Comparison of ENCODE assay signal across 8 cellular contexts in the genomic region with DNA sequence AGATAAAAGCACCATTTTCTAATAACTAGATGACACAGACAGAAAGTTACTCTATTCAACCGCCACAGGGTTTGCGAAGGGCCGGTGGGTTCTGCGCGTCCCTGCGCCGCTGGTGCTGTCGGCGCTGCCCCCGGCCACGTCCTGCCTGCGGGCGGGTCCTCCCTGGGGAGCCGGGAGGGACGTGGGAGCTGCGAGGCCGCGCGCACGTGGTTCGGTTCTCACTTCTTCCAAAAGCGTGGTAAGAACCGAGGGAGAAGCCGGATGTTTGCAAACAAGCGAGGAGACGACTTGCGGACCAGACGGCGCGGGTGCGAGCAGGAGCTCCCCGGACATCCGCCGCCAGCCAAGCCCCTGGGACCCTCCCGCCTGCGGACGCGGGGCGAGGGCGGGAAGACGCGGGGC. TPM values are rescaled to one million over a fixed set of nuclear protein-coding genes. Genes with fewer than 3 reads are reported as not detected.
DNase-seq lines count a peak whose midpoint lies in the region; ATAC-seq and TF ChIP-seq lines count a peak whose summit lies in the region.

No MANE protein-coding gene starts in this region.

- ATAC-seq in GM19455 (IDR thresholded peaks at IDR 0.05; ENCODE audit: unreplicated experiment): peak; percentile 23

- no peaks in the 10 kb centered on the region for H3K9me2 ChIP-seq in SU-DHL-6 (replicated peaks; ENCODE audit: insufficient read depth, low read length)

- H3K4me1 ChIP-seq in skeletal muscle satellite cell (ENCODE audit: control insufficient read depth, insufficient read depth, low read length): peaks cover 9% of the 10 kb centered on the region

- H3K4me2 ChIP-seq in SU-DHL-6 (ENCODE audit: low read depth, low read length, poor library complexity, severe bottlenecking) (peak overlapping the region; percentile 84), skeletal muscle satellite cell (ENCODE audit: low read length) (peak overlapping the region; percentile 59)

- peak overlapping the region; percentile 84 for H3K4me3 ChIP-seq in SU-DHL-6 (ENCODE audit: insufficient read depth, low read length, poor library complexity, severe bottlenecking)
- peak overlapping the region; percentile 51 for H3K4me3 ChIP-seq in skeletal muscle satellite cell (ENCODE audit: low read length)

- no peaks in the 10 kb centered on the region; the same call in 1 of the 2 replicates for H4K20me1 ChIP-seq in SU-DHL-6 (ENCODE audit: low read depth, low read length)

- no peak for TF ChIP-seq CTCF in SU-DHL-6 (IDR thresholded peaks at IDR 0.05; ENCODE audit: insufficient read depth, low read length, poor library complexity, severe bottlenecking)

- H3K27me3 ChIP-seq in SU-DHL-6 (ENCODE audit: low read length) (no peaks in the 10 kb centered on the region), skeletal muscle satellite cell (ENCODE audit: control insufficient read depth, insufficient read depth, low read length) (peaks cover 74% of the 10 kb centered on the region)

- no peaks in the 10 kb centered on the region for H3K9me3 ChIP-seq in SU-DHL-6 (ENCODE audit: insufficient read depth, low read length)
- H3K9me3 ChIP-seq in skeletal muscle satellite cell (replicated peaks; ENCODE audit: low read length): no peaks in the 10 kb centered on the region

- peak overlapping the region; percentile 96 for H3K27ac ChIP-seq in SU-DHL-6 (ENCODE audit: low read depth, low read length)

- H3K9ac ChIP-seq in SU-DHL-6 (ENCODE audit: low read length) (peak overlapping the region; percentile 80), skeletal muscle satellite cell (ENCODE audit: low read depth, low read length) (no peak overlapping the region)

- peaks cover 15% of the 10 kb centered on the region; the same call in 1 of the 2 replicates for H3K79me2 ChIP-seq in SU-DHL-6 (ENCODE audit: insufficient read depth, low read length)

- H3K36me3 ChIP-seq in SU-DHL-6 (ENCODE audit: low read length): no peaks in the 10 kb centered on the region
- H3K36me3 ChIP-seq in skeletal muscle satellite cell (ENCODE audit: insufficient read depth, low read length): no peaks in the 10 kb centered on the region

- peaks cover 21% of the 10 kb centered on the region for H3F3A ChIP-seq in SU-DHL-6 (ENCODE audit: insufficient read depth)

- H2AFZ ChIP-seq in SU-DHL-6 (ENCODE audit: low read depth, low read length, severe bottlenecking): peak overlapping the region; percentile 59

- DNase-seq in foreskin melanocyte: peak; percentile 3
- no peak for DNase-seq in midbrain (lab: John Stamatoyannopoulos, UW)
- no peak for DNase-seq in activated CD4-positive, CD25-positive, alpha-beta regulatory T cell (lab: John Stamatoyannopoulos, UW)
- no peak for DNase-seq in MV-4-11 (lab: John Stamatoyannopoulos, UW)
- DNase-seq in KG1 (lab: John Stamatoyannopoulos, UW): no peak

RNA-seq across cellular contexts. Expression of gene BTNL9, which starts 12.5 kb away (rescaled TPM):
- total RNA-seq in skeletal muscle satellite cell (2012; rRNA removed): not detected in 2 replicates
